Comparison of ENCODE assay signal across 8 cellular contexts in the genomic region with DNA sequence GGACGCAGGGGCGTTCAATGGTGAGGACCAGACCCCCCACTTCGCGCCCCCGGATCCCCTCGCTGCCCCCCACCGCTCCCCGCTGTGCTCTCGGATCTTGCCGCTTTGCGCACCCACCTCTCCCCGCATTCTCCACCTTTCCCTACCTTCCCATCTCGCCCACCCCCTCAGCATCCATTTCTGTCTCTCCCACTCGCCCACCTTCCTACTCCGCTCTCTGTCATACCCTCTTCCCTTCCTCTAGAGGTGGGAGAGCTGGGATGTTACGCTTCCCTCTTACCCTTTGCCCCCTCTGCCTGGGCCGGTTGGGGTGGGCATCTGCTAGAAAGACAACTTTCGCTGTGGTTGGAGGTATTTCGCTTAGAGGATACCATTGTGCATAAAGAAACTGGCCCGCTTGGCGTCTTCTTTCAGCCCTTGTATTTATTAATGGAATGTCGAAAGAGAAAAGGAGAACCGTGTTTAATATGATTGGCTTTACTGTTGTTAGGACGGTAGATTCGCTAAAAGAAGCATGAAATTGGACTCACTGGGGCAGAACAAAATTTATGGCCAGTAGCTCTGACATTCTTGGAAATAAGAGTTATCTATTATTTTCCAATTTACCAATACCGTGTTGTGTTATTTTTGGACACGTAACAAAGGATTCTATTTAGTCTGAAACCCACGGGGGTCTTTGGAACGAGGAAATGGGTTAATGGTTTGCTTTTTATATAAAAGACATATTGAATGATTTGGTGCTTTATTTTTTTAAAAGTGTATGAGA. TPM values are rescaled to one million over a fixed set of nuclear protein-coding genes. Genes with fewer than 3 reads are reported as not detected.
A peak's percentile ranks its signal among the peaks of the same experiment; 100 is the strongest.
DNase-seq lines count a peak whose midpoint lies in the region; ATAC-seq and TF ChIP-seq lines count a peak whose summit lies in the region.

No MANE protein-coding gene starts in this region.

- H3K9me2 ChIP-seq in Loucy (replicated peaks; ENCODE audit: low read depth, low read length) = no peaks in the 10 kb centered on the region

- peak; percentile 15 for ATAC-seq in body of pancreas

- no peak overlapping the region for H3K9ac ChIP-seq in Loucy (ENCODE audit: low read depth, low read length, poor library complexity, severe bottlenecking)
- H3K9ac ChIP-seq in liver (ENCODE audit: low read depth in 1 of 2, low read length in 2 of 2) = no peak overlapping the region

- no peak for DNase-seq in Calu3
- no peak for DNase-seq in body of pancreas
- no peak for DNase-seq in NCI-H128 (lab: John Stamatoyannopoulos, UW; ENCODE audit: unreplicated experiment)
- DNase-seq in NCI-H774 (lab: John Stamatoyannopoulos, UW) = no peak
- DNase-seq in SW 1271 (lab: John Stamatoyannopoulos, UW) = no peak

- no peaks in the 10 kb centered on the region for H3K79me2 ChIP-seq in Loucy (ENCODE audit: insufficient read depth, low read length)

- H3K4me2 ChIP-seq in Loucy (ENCODE audit: low read depth, low read length, poor library complexity, severe bottlenecking) = peak overlapping the region; percentile 68

- peaks cover 20% of the 10 kb centered on the region for H3K4me1 ChIP-seq in Loucy (ENCODE audit: insufficient read depth, low read length, poor library complexity, severe bottlenecking)
- H3K4me1 ChIP-seq in body of pancreas = peaks cover 8% of the 10 kb centered on the region
- H3K4me1 ChIP-seq in liver (ENCODE audit: control insufficient read depth in 4 of 4, insufficient read depth in 4 of 4, low read length in 3 of 4) = peaks cover 4 to 16% (median 9%) of the 10 kb centered on the region in 4 donors
- no peaks in the 10 kb centered on the region for H3K4me1 ChIP-seq in thymus (ENCODE audit: control insufficient read depth, insufficient read depth, low read length)

- WGBS in body of pancreas, 2 donors = 3 to 4% methylated on average over 24 to 25 of the region's 29 CpGs
- 7% methylated on average over 29 of the region's 29 CpGs for WGBS in liver
- WGBS in thymus = 6% methylated on average over 29 of the region's 29 CpGs

- H3K27me3 ChIP-seq in Loucy (ENCODE audit: insufficient read depth, low read length, poor library complexity, severe bottlenecking) (no peaks in the 10 kb centered on the region), body of pancreas (no peaks in the 10 kb centered on the region), liver (ENCODE audit: control insufficient read depth in 4 of 4, insufficient read depth in 4 of 4, low read length in 3 of 4) (no peaks in the 10 kb centered on the region), thymus (ENCODE audit: control insufficient read depth, insufficient read depth) (peaks cover 3% of the 10 kb centered on the region)

- CTCF ChIA-PET in Calu3 (lab: Charles Lee) = no interaction called here

- H3K27ac ChIP-seq in body of pancreas (peak overlapping the region; percentile 36 to 81 (median 65)), liver (ENCODE audit: low read depth in 1 of 2, low read length in 2 of 2) (no peak overlapping the region), thymus (ENCODE audit: low read depth) (no peak overlapping the region)

- intact Hi-C loops in Calu3 (cut with micrococcal nuclease; ENCODE audit: unreplicated experiment) = loop anchor here (10.0 kb wide), 1 partner anchor 99 kb away; no protein-coding TSS in a partner anchor
- intact Hi-C loops in body of pancreas (cut with DNase I) = no loop called here

- peak in 1 of 3 donors; percentile 11 for TF ChIP-seq POLR2A in body of pancreas (IDR thresholded peaks at IDR 0.05)

- no peak for TF ChIP-seq RAD21 in liver (IDR thresholded peaks at IDR 0.05)

- TF ChIP-seq CTCF in Calu3 (IDR thresholded peaks at IDR 0.05; ENCODE audit: unreplicated experiment) (no peak), Loucy (conservative IDR thresholded peaks at IDR 0.05; ENCODE audit: low read length) (no peak), body of pancreas (IDR thresholded peaks at IDR 0.05) (no peak), liver (IDR thresholded peaks at IDR 0.05; ENCODE audit: low read depth, low read length, missing input control) (no peak)

- H3K9me3 ChIP-seq in Loucy (ENCODE audit: insufficient read depth, low read depth, low read length) (no peaks in the 10 kb centered on the region), body of pancreas (no peaks in the 10 kb centered on the region), liver (ENCODE audit: control insufficient read depth in 4 of 4, low read length in 3 of 4) (no peaks in the 10 kb centered on the region), thymus (ENCODE audit: control insufficient read depth) (no peaks in the 10 kb centered on the region)

- H3K27ac Mint-ChIP-seq in Calu3 (ENCODE audit: unreplicated experiment) = no peak overlapping the region

- H4K20me1 ChIP-seq in Loucy (ENCODE audit: insufficient read depth, low read length, poor library complexity, severe bottlenecking) = no peaks in the 10 kb centered on the region

- H3K4me3 Mint-ChIP-seq in Calu3 (ENCODE audit: low read depth, unreplicated experiment) = peak overlapping the region; percentile 66

- H3K27me3 Mint-ChIP-seq in Calu3 (ENCODE audit: unreplicated experiment) = peaks cover 24% of the 10 kb centered on the region

- H3K9me3 Mint-ChIP-seq in Calu3 (ENCODE audit: low read depth, unreplicated experiment) = no peaks in the 10 kb centered on the region

- H3K36me3 ChIP-seq in Loucy (ENCODE audit: insufficient read depth, low read length) = no peaks in the 10 kb centered on the region
- H3K36me3 ChIP-seq in body of pancreas (replicated peaks in 1 of 2; ENCODE audit: insufficient read depth in 1 of 2, low read depth in 2 of 2) = no peaks in the 10 kb centered on the region
- H3K36me3 ChIP-seq in liver (ENCODE audit: control insufficient read depth in 4 of 4, insufficient read depth in 3 of 4, low read depth in 1 of 4, low read length in 3 of 4) = no peaks in the 10 kb centered on the region
- H3K36me3 ChIP-seq in thymus (ENCODE audit: control insufficient read depth, insufficient read depth) = no peaks in the 10 kb centered on the region

- peaks cover 12% of the 10 kb centered on the region for H3K36me3 Mint-ChIP-seq in Calu3 (ENCODE audit: insufficient read depth, unreplicated experiment)

- peaks cover 18% of the 10 kb centered on the region for H3K4me1 Mint-ChIP-seq in Calu3 (ENCODE audit: low read depth, unreplicated experiment)

- 0 out of 2 replicates have a peak, but pooled peaks cover 3% of the 10 kb centered on the region for H3F3A ChIP-seq in Loucy (ENCODE audit: low read depth)

- no TSS peak for BruUV-seq in Calu3 (replicated peaks; lab: Mats Ljungman, UMichigan)

- H3K4me3 ChIP-seq in Loucy (ENCODE audit: low read length, poor library complexity, severe bottlenecking) (peak overlapping the region; percentile 83), body of pancreas (peak overlapping the region; percentile 22 to 56), liver (ENCODE audit: low read depth in 1 of 3, low read length in 3 of 3) (peak overlapping the region in 2 of 3 donors; percentile 70 to 89), thymus (ENCODE audit: low read length) (peak overlapping the region; percentile 78)

- H2AFZ ChIP-seq in Loucy (ENCODE audit: low read length) = peak overlapping the region; percentile 66

TF ChIP-seq in liver, 16 proteins besides CTCF, POLR2A, EP300 and RAD21 (continues in another document):
- TF ChIP-seq HNF4G (IDR thresholded peaks at IDR 0.05) = no peak
- no peak for TF ChIP-seq RXRA (IDR thresholded peaks at IDR 0.05)
- no peak for TF ChIP-seq ATF3 (IDR thresholded peaks at IDR 0.05)
- TF ChIP-seq GABPA (IDR thresholded peaks at IDR 0.05 in 1 of 2, conservative IDR thresholded peaks at IDR 0.05 in 1 of 2) = no peak
- no peak for TF ChIP-seq MAX (IDR thresholded peaks at IDR 0.05)
- TF ChIP-seq, protein P1, sequence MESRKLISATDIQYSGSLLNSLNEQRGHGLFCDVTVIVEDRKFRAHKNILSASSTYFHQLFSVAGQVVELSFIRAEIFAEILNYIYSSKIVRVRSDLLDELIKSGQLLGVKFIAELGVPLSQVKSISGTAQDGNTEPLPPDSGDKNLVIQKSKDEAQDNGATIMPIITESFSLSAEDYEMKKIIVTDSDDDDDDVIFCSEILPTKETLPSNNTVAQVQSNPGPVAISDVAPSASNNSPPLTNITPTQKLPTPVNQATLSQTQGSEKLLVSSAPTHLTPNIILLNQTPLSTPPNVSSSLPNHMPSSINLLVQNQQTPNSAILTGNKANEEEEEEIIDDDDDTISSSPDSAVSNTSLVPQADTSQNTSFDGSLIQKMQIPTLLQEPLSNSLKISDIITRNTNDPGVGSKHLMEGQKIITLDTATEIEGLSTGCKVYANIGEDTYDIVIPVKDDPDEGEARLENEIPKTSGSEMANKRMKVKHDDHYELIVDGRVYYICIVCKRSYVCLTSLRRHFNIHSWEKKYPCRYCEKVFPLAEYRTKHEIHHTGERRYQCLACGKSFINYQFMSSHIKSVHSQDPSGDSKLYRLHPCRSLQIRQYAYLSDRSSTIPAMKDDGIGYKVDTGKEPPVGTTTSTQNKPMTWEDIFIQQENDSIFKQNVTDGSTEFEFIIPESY (IDR thresholded peaks at IDR 0.05) = no peak
- TF ChIP-seq TAF1 (conservative IDR thresholded peaks at IDR 0.05) = no peak
- no peak for TF ChIP-seq HNF4A (conservative IDR thresholded peaks at IDR 0.05)

RNA-seq across cellular contexts. Expression of gene PRKAR2B, which starts 0.9 kb away (rescaled TPM):
- total RNA-seq in Calu3 (2022) = 1.5 and 3.1 TPM in 2 replicates
- 10 to 100 TPM; 10.6 to 44.2 TPM for total RNA-seq in body of pancreas
- total RNA-seq in liver = 10 to 100 TPM in 1 of 2 donors, 1 to 10 TPM in 1; 1.6 to 41.8 TPM
- polyA plus RNA-seq in liver = 1 to 10 TPM in 1 of 2 donors, under 1 TPM in 1; 0.88 to 1.6 TPM
- polyA plus RNA-seq in thymus = 7.1 TPM

Comparison
In these comparisons a context has a peak if more than half of its experiments do, and no peak if none do; other contexts are left out.
1. H3K27ac ChIP-seq: peak in body of pancreas (4 of 4); none in liver (0 of 2) and thymus (single experiment).
2. Peak in every context shown above with its lines, with median percentiles within 50 percentile points of each other: H3K4me3 ChIP-seq.